In the genomic region with DNA sequence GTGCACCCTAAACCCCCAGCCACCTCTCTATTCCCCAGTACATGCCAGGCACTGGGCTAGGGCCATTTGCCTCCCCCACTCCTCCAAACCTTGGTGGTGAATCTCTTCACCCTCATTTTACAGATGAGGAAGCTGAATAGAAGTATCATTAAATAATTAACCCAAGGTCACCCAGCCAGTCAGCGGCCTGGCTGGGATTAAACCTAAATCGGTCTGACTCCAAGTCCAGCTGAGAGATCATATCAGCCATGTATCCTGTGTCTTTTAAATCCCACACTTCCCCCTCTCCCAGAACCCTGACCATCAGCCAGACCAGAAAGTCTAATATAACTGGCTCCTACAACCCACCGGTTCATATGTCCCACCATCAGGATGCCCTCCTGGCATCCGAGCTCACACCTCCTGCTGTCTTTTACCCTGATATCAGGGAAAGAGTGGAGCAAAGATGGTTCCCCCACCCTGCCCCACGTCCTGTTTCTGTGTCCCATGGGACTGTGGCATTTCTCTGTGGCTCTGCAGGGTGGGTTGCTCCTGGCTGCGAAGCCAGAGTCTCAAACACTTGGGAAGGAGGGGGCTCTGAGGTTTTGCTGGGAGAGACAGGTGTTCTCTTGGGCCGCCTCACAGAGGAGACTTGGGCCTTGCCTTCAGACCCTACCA, we compare ENCODE assay signal across 34 cellular contexts.
DNase-seq lines count a peak whose midpoint lies in the region; ATAC-seq, FAIRE-seq and TF ChIP-seq lines count a peak whose summit lies in the region.
"Had no signal": no experiment of that assay in that cellular context is flagged by ENCODE, and none has a peak within 500 bp of the region (broad histone marks: within the 10 kb centered on the region; RNA-seq: fewer than 3 reads in every experiment).

No MANE protein-coding gene starts in this region.

- no peaks in the 10 kb centered on the region for H3F3A ChIP-seq in SK-N-SH (replicated peaks; ENCODE audit: insufficient read depth)
- H3F3A ChIP-seq in neural progenitor cell (ENCODE audit: low read depth) = no peaks in the 10 kb centered on the region

- 0 out of 2 replicates have a peak, but pooled peaks have one; percentile 6 for TF ChIP-seq RAD21 in SK-N-SH (IDR thresholded peaks at IDR 0.05; ENCODE audit: low read length)

- no peaks in the 10 kb centered on the region for H3K79me2 ChIP-seq in SK-N-SH (ENCODE audit: insufficient read depth)
- no peaks in the 10 kb centered on the region for H3K79me2 ChIP-seq in neural progenitor cell (ENCODE audit: low read depth)

- intact Hi-C loops in uterus (cut with DNase I; ENCODE audit: low total_unique reads) = no loop called here

- H3K4me1 Mint-ChIP-seq in endodermal cell (peaks cover 65% of the 10 kb centered on the region), neural progenitor cell (peaks cover 42% of the 10 kb centered on the region)
- H3K4me1 Mint-ChIP-seq: activated naive CD8-positive, alpha-beta T cell treated with anti-CD3 and anti-CD28 coated beads, Interleukin-2, amount 50 U/mL, for 24 hours; CD4-positive, CD25-positive, alpha-beta regulatory T cell; IgD-negative memory B cell; immature natural killer cell had no signal

- H3K27me3 Mint-ChIP-seq in endodermal cell (ENCODE audit: insufficient read depth) (no peaks in the 10 kb centered on the region), neural progenitor cell (ENCODE audit: insufficient read depth, low read depth) (peaks cover 9% of the 10 kb centered on the region)
- H3K27me3 Mint-ChIP-seq: activated naive CD8-positive, alpha-beta T cell treated with anti-CD3 and anti-CD28 coated beads, Interleukin-2, amount 50 U/mL, for 24 hours; CD4-positive, CD25-positive, alpha-beta regulatory T cell; IgD-negative memory B cell had no signal

- no peak for FAIRE-seq in D721Med (lab: Jason Lieb, UNC)
- FAIRE-seq: astrocyte, GM18507, GM19239 had no signal

- no peaks in the 10 kb centered on the region for H3K36me3 Mint-ChIP-seq in endodermal cell (ENCODE audit: low read depth)
- no peaks in the 10 kb centered on the region for H3K36me3 Mint-ChIP-seq in neural progenitor cell
- H3K36me3 Mint-ChIP-seq: CD4-positive, CD25-positive, alpha-beta regulatory T cell; IgD-negative memory B cell; immature natural killer cell had no signal

- no peak overlapping the region for H3K9ac ChIP-seq in SK-N-SH
- no peak overlapping the region for H3K9ac ChIP-seq in endodermal cell (ENCODE audit: extremely low read depth, low read length, poor library complexity, severe bottlenecking)
- no peak overlapping the region for H3K9ac ChIP-seq in neural progenitor cell

- H3K9me2 ChIP-seq in SK-N-SH = no peaks in the 10 kb centered on the region

- H3K27ac Mint-ChIP-seq in endodermal cell = peak overlapping the region; percentile 42
- H3K27ac Mint-ChIP-seq in neural progenitor cell = peak overlapping the region; percentile 57
- H3K27ac Mint-ChIP-seq: activated naive CD8-positive, alpha-beta T cell treated with anti-CD3 and anti-CD28 coated beads, Interleukin-2, amount 50 U/mL, for 24 hours; IgD-negative memory B cell; immature natural killer cell had no signal

- H3K4me2 ChIP-seq in SK-N-SH (no peak overlapping the region), neural progenitor cell (no peak overlapping the region)

- H3K27ac ChIP-seq in SK-N-SH (ENCODE audit: low read depth in 2 of 2, low read length in 1 of 2) = peak overlapping the region in 1 of 2 experiments; percentile 90; a peak in 2 of 4 replicates
- H3K27ac ChIP-seq in endodermal cell (ENCODE audit: low read depth, low read length) = no peak overlapping the region
- no peak overlapping the region for H3K27ac ChIP-seq in neural progenitor cell
- H3K27ac ChIP-seq in uterus = no peak overlapping the region
- H3K27ac ChIP-seq: epithelial cell of prostate, left lung, prostate gland, RWPE1, sigmoid colon had no signal

- ATAC-seq in SK-N-SH treated with all-trans-retinoic acid at 6 μM for 48 hours (no peak), HG03196 (IDR thresholded peaks at IDR 0.05; ENCODE audit: unreplicated experiment) (no peak)
- ATAC-seq: activated naive CD8-positive, alpha-beta T cell treated with anti-CD3 and anti-CD28 coated beads, Interleukin-2, amount 50 U/mL, for 24 hours; activated T-cell treated with anti-CD3 and anti-CD28 coated beads, Interleukin-2, amount 50 U/mL, for 4 hours; left lung had no signal

- DNase-seq in SK-N-SH (no peak), endodermal cell (no peak), neural progenitor cell (ENCODE audit: low spot score) (no peak), inferior parietal cortex (ENCODE audit: extremely low spot score) (no peak), uterus (no peak), D721Med (ENCODE audit: insufficient read length, low spot score) (no peak)
- DNase-seq: 8988T; activated CD4-positive, alpha-beta T cell treated with anti-CD3 and anti-CD28 coated beads, Interleukin-2, amount 50 U/mL, for 1 hour; activated CD4-positive, CD25-positive, alpha-beta regulatory T cell; activated gamma-delta T cell treated with Interleukin-2 at 50 U/mL for 16 hours; activated naive CD8-positive, alpha-beta T cell treated with anti-CD3 and anti-CD28 coated beads, Interleukin-2, amount 50 U/mL, for 24 hours; activated T-cell treated with anti-CD3 and anti-CD28 coated beads, Interleukin-2, amount 50 U/mL, for 4 hours; CD4-positive, CD25-positive, alpha-beta regulatory T cell; colonic mucosa; DMS 273 treated with DMSO at 0.1 percent for 48 hours; effector CD8-positive, alpha-beta T cell; H7; immature natural killer cell; left lung; NCI-H2107; NCI-H446; sigmoid colon; stimulated activated CD4-positive, alpha-beta T cell treated with anti-CD3 and anti-CD28 coated beads, Interleukin-4, amount 100 ng/mL, for 1 hour; T-helper 1 cell; transverse colon had no signal

- no peak for TF ChIP-seq POLR2A in uterus (IDR thresholded peaks at IDR 0.05)

- no peak overlapping the region for H3K4me3 Mint-ChIP-seq in endodermal cell
- H3K4me3 Mint-ChIP-seq in neural progenitor cell = no peak overlapping the region
- H3K4me3 Mint-ChIP-seq: activated naive CD8-positive, alpha-beta T cell treated with anti-CD3 and anti-CD28 coated beads, Interleukin-2, amount 50 U/mL, for 24 hours; activated T-cell treated with anti-CD3 and anti-CD28 coated beads, Interleukin-2, amount 50 U/mL, for 4 hours; CD4-positive, CD25-positive, alpha-beta regulatory T cell; IgD-negative memory B cell; immature natural killer cell had no signal

- H4K20me1 ChIP-seq in SK-N-SH (ENCODE audit: insufficient read depth) = no peaks in the 10 kb centered on the region
- no peaks in the 10 kb centered on the region for H4K20me1 ChIP-seq in neural progenitor cell (ENCODE audit: low read depth)

- H3K9me3 ChIP-seq in SK-N-SH = no peaks in the 10 kb centered on the region
- H3K9me3 ChIP-seq in endodermal cell (ENCODE audit: control insufficient read depth, low read length) = no peaks in the 10 kb centered on the region
- no peaks in the 10 kb centered on the region for H3K9me3 ChIP-seq in neural progenitor cell (ENCODE audit: low read depth)
- H3K9me3 ChIP-seq in uterus = no peaks in the 10 kb centered on the region
- H3K9me3 ChIP-seq: colonic mucosa, left lung, prostate gland, sigmoid colon, transverse colon had no signal

- H3K9me3 Mint-ChIP-seq in endodermal cell = no peaks in the 10 kb centered on the region
- H3K9me3 Mint-ChIP-seq in neural progenitor cell = no peaks in the 10 kb centered on the region
- H3K9me3 Mint-ChIP-seq: activated naive CD8-positive, alpha-beta T cell treated with anti-CD3 and anti-CD28 coated beads, Interleukin-2, amount 50 U/mL, for 24 hours; activated T-cell treated with anti-CD3 and anti-CD28 coated beads, Interleukin-2, amount 50 U/mL, for 4 hours; CD4-positive, CD25-positive, alpha-beta regulatory T cell; IgD-negative memory B cell; immature natural killer cell had no signal

- no peaks in the 10 kb centered on the region for H3K36me3 ChIP-seq in SK-N-SH (replicated peaks in 1 of 2; ENCODE audit: control insufficient read depth in 1 of 2, insufficient read depth in 2 of 2, low read length in 1 of 2)
- H3K36me3 ChIP-seq in endodermal cell (ENCODE audit: control insufficient read depth, insufficient read depth, low read length) = no peaks in the 10 kb centered on the region
- H3K36me3 ChIP-seq in neural progenitor cell = no peaks in the 10 kb centered on the region
- no peaks in the 10 kb centered on the region for H3K36me3 ChIP-seq in uterus
- H3K36me3 ChIP-seq: colonic mucosa, left lung, prostate gland, sigmoid colon, transverse colon had no signal

- 76% methylated on average over 7 of the region's 7 CpGs for whole genome bisulfite sequencing in SK-N-SH (ENCODE audit: low lambda C conversion rate)
- WGBS in endodermal cell (ENCODE audit: insufficient coverage in 1 of 2, insufficient read length in 1 of 2), 2 experiments = 78 to 96% methylated on average over 4 to 7 of the region's 7 CpGs

- H2AFZ ChIP-seq in SK-N-SH (ENCODE audit: low read depth) (no peak overlapping the region), neural progenitor cell (replicated peaks) (no peak overlapping the region)

- peak in 1 of 2 experiments; percentile 58; a peak in 2 of 4 replicates for TF ChIP-seq EP300 in SK-N-SH (IDR thresholded peaks at IDR 0.05; ENCODE audit: borderline replicate concordance in 1 of 2, low read depth in 1 of 2, low read length in 1 of 2)

- H3K4me1 ChIP-seq in SK-N-SH (ENCODE audit: control insufficient read depth in 1 of 2, insufficient read depth in 2 of 2, low read depth in 1 of 2, low read length in 1 of 2) (peaks cover 29 to 69% of the 10 kb centered on the region in 2 experiments), endodermal cell (ENCODE audit: control insufficient read depth, insufficient read depth, low read length) (peaks cover 31% of the 10 kb centered on the region), neural progenitor cell (peaks cover 36% of the 10 kb centered on the region), uterus (no peaks in the 10 kb centered on the region)
- H3K4me1 ChIP-seq: prostate gland, sigmoid colon had no signal

- H3K27me3 ChIP-seq in SK-N-SH (ENCODE audit: insufficient read depth) (no peaks in the 10 kb centered on the region), endodermal cell (ENCODE audit: control insufficient read depth, insufficient read depth, low read length, poor library complexity, severe bottlenecking) (no peaks in the 10 kb centered on the region), neural progenitor cell (no peaks in the 10 kb centered on the region), uterus (no peaks in the 10 kb centered on the region)
- H3K27me3 ChIP-seq: colonic mucosa, left lung, sigmoid colon, transverse colon had no signal

- CTCF ChIA-PET in SK-N-SH (lab: Yijun Ruan, JAX) = interaction anchor here (1.2 to 3.3 kb wide), 11 partner anchors 9 to 164 kb away, joined by 3 to 11 read pairs (median 7); a partner anchor contains a TSS

- H3K4me3 ChIP-seq in SK-N-SH (ENCODE audit: low read depth in 2 of 2, low read length in 1 of 2) (no peak overlapping the region), endodermal cell (ENCODE audit: low read length) (no peak overlapping the region), neural progenitor cell (no peak overlapping the region), uterus (no peak overlapping the region)
- H3K4me3 ChIP-seq: colonic mucosa, left lung, prostate gland, sigmoid colon, transverse colon had no signal

- TF ChIP-seq CTCF in SK-N-SH (IDR thresholded peaks at IDR 0.05) (no peak), endodermal cell (conservative IDR thresholded peaks at IDR 0.05) (no peak), neural progenitor cell (IDR thresholded peaks at IDR 0.05) (no peak), uterus (IDR thresholded peaks at IDR 0.05) (no peak), D721Med (IDR thresholded peaks at IDR 0.05; ENCODE audit: insufficient read depth, missing control alignments) (no peak)

- POLR2A ChIA-PET in SK-N-SH (lab: Yijun Ruan, JAX) = interaction anchor here (0.7 to 0.8 kb wide), 3 partner anchors 11 to 286 kb away, joined by 3 to 5 read pairs (median 4); a partner anchor contains a TSS
